In genomic region chr4:157075401-157075800, GRCh38 we compare ENCODE assay signal across 9 cellular contexts. TPM values are rescaled to one million over a fixed set of nuclear protein-coding genes. Genes with fewer than 3 reads are reported as not detected.
DNase-seq lines count a peak whose midpoint lies in the region; ATAC-seq and TF ChIP-seq lines count a peak whose summit lies in the region.
"Had no signal": no experiment of that assay in that cellular context is flagged by ENCODE, and none has a peak within 500 bp of the region (broad histone marks: within the 10 kb centered on the region; RNA-seq: fewer than 3 reads in every experiment).

No MANE protein-coding gene starts in this region.

- no peak for TF ChIP-seq POLR2A in esophagus squamous epithelium (IDR thresholded peaks at IDR 0.05)

- DNase-seq in right atrium auricular region (ENCODE audit: low spot score) (no peak), cardiac septum (ENCODE audit: low spot score) (no peak), esophagus squamous epithelium (lab: John Stamatoyannopoulos, UW) (no peak), neural crest cell (ENCODE audit: low read depth, low spot score) (no peak), T-helper 2 cell (no peak), substantia nigra (lab: John Stamatoyannopoulos, UW) (no peak), SIG-M5 (lab: John Stamatoyannopoulos, UW) (no peak)
- DNase-seq: activated naive CD4-positive, alpha-beta T cell treated with anti-CD3 and anti-CD28 coated beads for 36 hours had no signal

- intact Hi-C loops in cardiac septum (cut with DNase I) = loop anchor here (5.0 kb wide), 1 partner anchor 103 kb away; the partner anchor contains the start of gene PDGFC
- intact Hi-C loops in esophagus squamous epithelium (cut with DNase I) = no loop called here

- WGBS in esophagus squamous epithelium, 2 donors = 67 to 80% methylated on average over 2 of the region's 2 CpGs

- no peaks in the 10 kb centered on the region for H3K9me3 ChIP-seq in right atrium auricular region
- H3K9me3 ChIP-seq in esophagus squamous epithelium = no peaks in the 10 kb centered on the region

- H3K27ac Mint-ChIP-seq in neural crest cell (ENCODE audit: unreplicated experiment) = no peak overlapping the region
- H3K27ac Mint-ChIP-seq: activated naive CD4-positive, alpha-beta T cell treated with anti-CD3 and anti-CD28 coated beads for 36 hours had no signal

- H3K27ac ChIP-seq in right atrium auricular region = no peak overlapping the region
- H3K27ac ChIP-seq in esophagus squamous epithelium = no peak overlapping the region
- H3K27ac ChIP-seq in substantia nigra (ENCODE audit: low read depth, low read length, poor library complexity, severe bottlenecking) = no peak overlapping the region

- H3K36me3 ChIP-seq in right atrium auricular region (no peaks in the 10 kb centered on the region), esophagus squamous epithelium (no peaks in the 10 kb centered on the region)

- H3K27me3 ChIP-seq in right atrium auricular region (no peaks in the 10 kb centered on the region), esophagus squamous epithelium (peaks cover 0 to 31% (median 0%) of the 10 kb centered on the region in 4 donors)

- H3K4me3 Mint-ChIP-seq in neural crest cell = peak overlapping the region; percentile 89
- H3K4me3 Mint-ChIP-seq: activated naive CD4-positive, alpha-beta T cell treated with anti-CD3 and anti-CD28 coated beads for 36 hours had no signal

- peaks cover 0 to 4% of the 10 kb centered on the region in 2 donors for H3K4me1 ChIP-seq in right atrium auricular region
- H3K4me1 ChIP-seq in esophagus squamous epithelium = peaks cover 0 to 14% (median 0%) of the 10 kb centered on the region in 3 donors

- TF ChIP-seq CTCF in right atrium auricular region (IDR thresholded peaks at IDR 0.05) (no peak), esophagus squamous epithelium (IDR thresholded peaks at IDR 0.05) (no peak), neural crest cell (conservative IDR thresholded peaks at IDR 0.05) (no peak)

- H3K9me3 Mint-ChIP-seq in neural crest cell = no peaks in the 10 kb centered on the region
- H3K9me3 Mint-ChIP-seq: activated naive CD4-positive, alpha-beta T cell treated with anti-CD3 and anti-CD28 coated beads for 36 hours had no signal

- H3K4me1 Mint-ChIP-seq in neural crest cell = peaks cover 13% of the 10 kb centered on the region

- H3K27me3 Mint-ChIP-seq in neural crest cell (ENCODE audit: low read depth) = no peaks in the 10 kb centered on the region

- no peaks in the 10 kb centered on the region for H3K36me3 Mint-ChIP-seq in neural crest cell (ENCODE audit: low read depth)

- H3K4me3 ChIP-seq in right atrium auricular region (peak overlapping the region; percentile 57 to 65), esophagus squamous epithelium (peak overlapping the region in 3 of 4 donors; percentile 50 to 76 (median 59))

- ATAC-seq in GM19328 (IDR thresholded peaks at IDR 0.05; ENCODE audit: unreplicated experiment) = no peak

RNA-seq across cellular contexts. Expression of gene GLRB, which starts 0.5 kb away (rescaled TPM):
- total RNA-seq in right atrium auricular region (10 to 100 TPM; 13.2 to 14.5 TPM), cardiac septum (23.1 TPM), esophagus squamous epithelium (1 to 10 TPM in 1 of 4 donors, under 1 TPM in 3; 0.27 to 1.3 (median 0.65) TPM), neural crest cell (8.2 and 8.4 TPM in 2 replicates)
- total RNA-seq: activated naive CD4-positive, alpha-beta T cell treated with anti-CD3 and anti-CD28 coated beads for 36 hours had no signal
